ENCODE assay signal across 1 cellular context in genomic region chr4:2907226-2907625, GRCh38.
TF ChIP-seq lines count a peak whose summit lies in the region.

No MANE protein-coding gene starts in this region.

TF ChIP-seq in WTC11, 78 proteins besides CTCF, POLR2A, EP300 and RAD21 (continued from another document):
- TF ChIP-seq FOXP4 (CRISPR knock-in tag; IDR thresholded peaks at IDR 0.05) (no peak), NR2C2 (CRISPR knock-in tag; IDR thresholded peaks at IDR 0.05) (no peak), CREM (CRISPR knock-in tag; IDR thresholded peaks at IDR 0.05) (no peak), TP53 (CRISPR knock-in tag; IDR thresholded peaks at IDR 0.05) (no peak), ZNF396 (CRISPR knock-in tag; IDR thresholded peaks at IDR 0.05; ENCODE audit: borderline replicate concordance) (no peak), SMAD4 (CRISPR knock-in tag; IDR thresholded peaks at IDR 0.05) (no peak), OVOL2 (CRISPR knock-in tag; IDR thresholded peaks at IDR 0.05; ENCODE audit: borderline replicate concordance) (no peak)
- TF ChIP-seq, protein P1, sequence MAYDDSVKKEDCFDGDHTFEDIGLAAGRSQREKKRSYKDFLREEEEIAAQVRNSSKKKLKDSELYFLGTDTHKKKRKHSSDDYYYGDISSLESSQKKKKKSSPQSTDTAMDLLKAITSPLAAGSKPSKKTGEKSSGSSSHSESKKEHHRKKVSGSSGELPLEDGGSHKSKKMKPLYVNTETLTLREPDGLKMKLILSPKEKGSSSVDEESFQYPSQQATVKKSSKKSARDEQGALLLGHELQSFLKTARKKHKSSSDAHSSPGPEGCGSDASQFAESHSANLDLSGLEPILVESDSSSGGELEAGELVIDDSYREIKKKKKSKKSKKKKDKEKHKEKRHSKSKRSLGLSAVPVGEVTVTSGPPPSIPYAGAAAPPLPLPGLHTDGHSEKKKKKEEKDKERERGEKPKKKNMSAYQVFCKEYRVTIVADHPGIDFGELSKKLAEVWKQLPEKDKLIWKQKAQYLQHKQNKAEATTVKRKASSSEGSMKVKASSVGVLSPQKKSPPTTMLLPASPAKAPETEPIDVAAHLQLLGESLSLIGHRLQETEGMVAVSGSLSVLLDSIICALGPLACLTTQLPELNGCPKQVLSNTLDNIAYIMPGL (CRISPR knock-in tag; IDR thresholded peaks at IDR 0.05) = no peak
- TF ChIP-seq, protein P2, sequence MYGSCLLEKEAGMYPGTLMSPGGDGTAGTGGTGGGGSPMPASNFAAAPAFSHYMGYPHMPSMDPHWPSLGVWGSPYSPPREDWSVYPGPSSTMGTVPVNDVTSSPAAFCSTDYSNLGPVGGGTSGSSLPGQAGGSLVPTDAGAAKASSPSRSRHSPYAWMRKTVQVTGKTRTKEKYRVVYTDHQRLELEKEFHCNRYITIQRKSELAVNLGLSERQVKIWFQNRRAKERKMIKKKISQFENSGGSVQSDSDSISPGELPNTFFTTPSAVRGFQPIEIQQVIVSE (CRISPR knock-in tag; IDR thresholded peaks at IDR 0.05; ENCODE audit: borderline replicate concordance) = no peak
TF ChIP-seq in WTC11: peak in this region for 0.
